1 cellular context compared by ENCODE assay signal in genomic region chr2:62195421-62196277, GRCh38.
A peak's percentile ranks its signal among the peaks of the same experiment; 100 is the strongest.
TF ChIP-seq lines count a peak whose summit lies in the region.

Gene B3GNT2, plus strand, starts transcription at chr2:62196115. Its CDS starts 26,106 bp downstream, at chr2:62222221.

TF ChIP-seq in HepG2, 621 proteins besides CTCF, POLR2A, EP300 and RAD21 (continued from another document and continues in another):
- TF ChIP-seq THRA (CRISPR knock-in tag; IDR thresholded peaks at IDR 0.05; ENCODE audit: borderline replicate concordance) (peak; percentile 47), ZSCAN21 (CRISPR knock-in tag; IDR thresholded peaks at IDR 0.05; ENCODE audit: borderline replicate concordance) (peak; percentile 17), KDM2A (CRISPR knock-in tag; IDR thresholded peaks at IDR 0.05; ENCODE audit: borderline replicate concordance, low read depth) (peak; percentile 44; the same call in 1 of the 2 replicates), ATF7-NPFF (CRISPR knock-in tag; IDR thresholded peaks at IDR 0.05; ENCODE audit: low read depth) (peak; percentile 87), ETV5 (CRISPR knock-in tag; IDR thresholded peaks at IDR 0.05; ENCODE audit: borderline replicate concordance) (peak; percentile 87), TBX3 (IDR thresholded peaks at IDR 0.05; ENCODE audit: borderline replicate concordance) (no peak), ZNF614 (CRISPR knock-in tag; IDR thresholded peaks at IDR 0.05; ENCODE audit: borderline replicate concordance) (0 out of 2 replicates have a peak, but pooled peaks have one; percentile 46), ZNF407 (CRISPR knock-in tag; IDR thresholded peaks at IDR 0.05; ENCODE audit: not compliant biosample characterization) (peak; percentile 72), DZIP1 (CRISPR knock-in tag; IDR thresholded peaks at IDR 0.05) (peak; percentile 28; the same call in 1 of the 2 replicates), ZNF713 (CRISPR knock-in tag; IDR thresholded peaks at IDR 0.05) (no peak), SNAPC4 (CRISPR knock-in tag; IDR thresholded peaks at IDR 0.05) (no peak), YEATS4 (CRISPR knock-in tag; IDR thresholded peaks at IDR 0.05; ENCODE audit: borderline replicate concordance) (peak; percentile 48), ZNF180 (CRISPR knock-in tag; IDR thresholded peaks at IDR 0.05; ENCODE audit: borderline replicate concordance, low read depth) (no peak), HNRNPL (IDR thresholded peaks at IDR 0.05; ENCODE audit: low read depth, low read length) (0 out of 2 replicates have a peak, but pooled peaks have one; percentile 40), FOXK2 (IDR thresholded peaks at IDR 0.05) (no peak), NR2F2 (IDR thresholded peaks at IDR 0.05; ENCODE audit: borderline replicate concordance, low read depth) (peak; percentile 57; the same call in 1 of the 2 replicates), SP1 (IDR thresholded peaks at IDR 0.05) (no peak), SP1 (CRISPR knock-in tag; IDR thresholded peaks at IDR 0.05) (peak; percentile 51; the same call in 1 of the 2 replicates), IRF2 (CRISPR knock-in tag; IDR thresholded peaks at IDR 0.05) (peak; percentile 53), E2F5 (CRISPR knock-in tag; conservative IDR thresholded peaks at IDR 0.05) (0 out of 2 replicates have a peak, but pooled peaks have one; percentile 57), ZNF703 (CRISPR knock-in tag; IDR thresholded peaks at IDR 0.05; ENCODE audit: borderline replicate concordance) (no peak), ETS1 (CRISPR knock-in tag; IDR thresholded peaks at IDR 0.05) (no peak), CHCHD3 (CRISPR knock-in tag; IDR thresholded peaks at IDR 0.05) (peak; percentile 26; the same call in 1 of the 2 replicates), FOXA3 (CRISPR knock-in tag; IDR thresholded peaks at IDR 0.05) (0 out of 2 replicates have a peak, but pooled peaks have one; percentile 22), ZSCAN25 (CRISPR knock-in tag; IDR thresholded peaks at IDR 0.05) (0 out of 2 replicates have a peak, but pooled peaks have one; percentile 12), TOPORS (CRISPR knock-in tag; IDR thresholded peaks at IDR 0.05) (peak; percentile 39; the same call in 1 of the 2 replicates)
- TF ChIP-seq, protein P1, sequence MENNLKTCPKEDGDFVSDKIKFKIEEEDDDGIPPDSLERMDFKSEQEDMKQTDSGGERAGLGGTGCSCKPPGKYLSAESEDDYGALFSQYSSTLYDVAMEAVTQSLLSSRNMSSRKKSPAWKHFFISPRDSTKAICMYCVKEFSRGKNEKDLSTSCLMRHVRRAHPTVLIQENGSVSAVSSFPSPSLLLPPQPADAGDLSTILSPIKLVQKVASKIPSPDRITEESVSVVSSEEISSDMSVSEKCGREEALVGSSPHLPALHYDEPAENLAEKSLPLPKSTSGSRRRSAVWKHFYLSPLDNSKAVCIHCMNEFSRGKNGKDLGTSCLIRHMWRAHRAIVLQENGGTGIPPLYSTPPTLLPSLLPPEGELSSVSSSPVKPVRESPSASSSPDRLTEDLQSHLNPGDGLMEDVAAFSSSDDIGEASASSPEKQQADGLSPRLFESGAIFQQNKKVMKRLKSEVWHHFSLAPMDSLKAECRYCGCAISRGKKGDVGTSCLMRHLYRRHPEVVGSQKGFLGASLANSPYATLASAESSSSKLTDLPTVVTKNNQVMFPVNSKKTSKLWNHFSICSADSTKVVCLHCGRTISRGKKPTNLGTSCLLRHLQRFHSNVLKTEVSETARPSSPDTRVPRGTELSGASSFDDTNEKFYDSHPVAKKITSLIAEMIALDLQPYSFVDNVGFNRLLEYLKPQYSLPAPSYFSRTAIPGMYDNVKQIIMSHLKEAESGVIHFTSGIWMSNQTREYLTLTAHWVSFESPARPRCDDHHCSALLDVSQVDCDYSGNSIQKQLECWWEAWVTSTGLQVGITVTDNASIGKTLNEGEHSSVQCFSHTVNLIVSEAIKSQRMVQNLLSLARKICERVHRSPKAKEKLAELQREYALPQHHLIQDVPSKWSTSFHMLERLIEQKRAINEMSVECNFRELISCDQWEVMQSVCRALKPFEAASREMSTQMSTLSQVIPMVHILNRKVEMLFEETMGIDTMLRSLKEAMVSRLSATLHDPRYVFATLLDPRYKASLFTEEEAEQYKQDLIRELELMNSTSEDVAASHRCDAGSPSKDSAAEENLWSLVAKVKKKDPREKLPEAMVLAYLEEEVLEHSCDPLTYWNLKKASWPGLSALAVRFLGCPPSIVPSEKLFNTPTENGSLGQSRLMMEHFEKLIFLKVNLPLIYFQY (CRISPR knock-in tag; IDR thresholded peaks at IDR 0.05; ENCODE audit: borderline replicate concordance) = peak; percentile 88; the same call in 1 of the 2 replicates
